In the genomic region with DNA sequence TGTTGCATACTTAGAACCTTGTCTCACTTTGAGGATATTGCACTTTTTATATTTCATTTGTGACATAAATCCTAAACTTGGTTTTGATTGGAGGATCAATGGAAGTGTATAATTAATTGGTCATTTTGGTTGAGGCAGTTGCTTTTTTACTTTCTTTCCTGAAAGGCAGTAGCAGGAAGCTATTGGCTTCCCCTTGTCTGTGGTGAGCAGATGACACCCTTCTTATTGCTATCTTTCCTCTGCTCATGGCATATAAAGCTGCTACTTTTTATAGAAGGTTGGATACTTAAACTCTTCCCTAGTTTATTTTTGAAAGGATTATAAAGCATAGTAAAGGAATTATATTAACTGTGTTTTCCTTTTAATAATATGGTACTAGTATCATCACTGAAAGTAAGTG, we compare ENCODE assay signal across 29 cellular contexts. TPM values are rescaled to one million over a fixed set of nuclear protein-coding genes. Genes with fewer than 3 reads are reported as not detected.
DNase-seq lines count a peak whose midpoint lies in the region; ATAC-seq and TF ChIP-seq lines count a peak whose summit lies in the region.
"Had no signal": no experiment of that assay in that cellular context is flagged by ENCODE, and none has a peak within 500 bp of the region (broad histone marks: within the 10 kb centered on the region; RNA-seq: fewer than 3 reads in every experiment).

No MANE protein-coding gene starts in this region.

- intact Hi-C loops in activated CD4-positive, alpha-beta T cell treated with anti-CD3 and anti-CD28 coated beads, Interleukin-2, amount 10 ng/mL, durations not matched to agents 24 days and 14 days (cut with micrococcal nuclease), result no loop called here
- intact Hi-C loops in CD4-positive, alpha-beta memory T cell (cut with micrococcal nuclease), result no loop called here
- intact Hi-C loops in naive thymus-derived CD4-positive, alpha-beta T cell (cut with micrococcal nuclease), result no loop called here
- intact Hi-C loops in lower lobe of right lung (cut with DNase I), result no loop called here

- H3K27ac Mint-ChIP-seq in activated CD4-positive, alpha-beta T cell treated with anti-CD3 and anti-CD28 coated beads, Interleukin-2, amount 10 ng/mL, durations not matched to agents 24 days and 14 days, result no peak overlapping the region
- H3K27ac Mint-ChIP-seq in CD4-positive, alpha-beta memory T cell, result peak overlapping the region in 6 of 7 donors; percentile 15 to 91 (median 71)
- H3K27ac Mint-ChIP-seq in activated CD8-positive, alpha-beta T cell treated with anti-CD3 and anti-CD28 coated beads, Interleukin-2, amount 10 ng/mL, durations not matched to agents 7 days and 5 days, result peak overlapping the region; percentile 68
- peak overlapping the region in 8 of 9 donors; percentile 58 to 90 (median 82) for H3K27ac Mint-ChIP-seq in naive thymus-derived CD4-positive, alpha-beta T cell

- H3K4me3 Mint-ChIP-seq in activated CD4-positive, alpha-beta T cell treated with anti-CD3 and anti-CD28 coated beads, Interleukin-2, amount 10 ng/mL, durations not matched to agents 24 days and 14 days, result no peak overlapping the region
- H3K4me3 Mint-ChIP-seq in CD4-positive, alpha-beta memory T cell, result peak overlapping the region in 2 of 8 donors; percentile 2 to 23
- no peak overlapping the region for H3K4me3 Mint-ChIP-seq in activated CD8-positive, alpha-beta T cell treated with anti-CD3 and anti-CD28 coated beads, Interleukin-2, amount 10 ng/mL, durations not matched to agents 7 days and 5 days
- peak overlapping the region in 5 of 10 donors; percentile 2 to 36 (median 5) for H3K4me3 Mint-ChIP-seq in naive thymus-derived CD4-positive, alpha-beta T cell

- no peaks in the 10 kb centered on the region for H3K9me3 ChIP-seq in CD4-positive, alpha-beta memory T cell (ENCODE audit: control insufficient read depth in 1 of 2, low read length in 2 of 2)
- H3K9me3 ChIP-seq in naive thymus-derived CD4-positive, alpha-beta T cell (ENCODE audit: control insufficient read depth in 2 of 3, low read length in 3 of 3), result no peaks in the 10 kb centered on the region
- H3K9me3 ChIP-seq in lower lobe of right lung, result no peaks in the 10 kb centered on the region
- H3K9me3 ChIP-seq: A549, esophagus muscularis mucosa, left lung, thoracic aorta had no signal

- H3K36me3 Mint-ChIP-seq in activated CD4-positive, alpha-beta T cell treated with anti-CD3 and anti-CD28 coated beads, Interleukin-2, amount 10 ng/mL, durations not matched to agents 24 days and 14 days (ENCODE audit: low read depth), result peaks cover 49% of the 10 kb centered on the region
- peaks cover 9 to 37% of the 10 kb centered on the region in 2 donors for H3K36me3 Mint-ChIP-seq in CD4-positive, alpha-beta memory T cell
- H3K36me3 Mint-ChIP-seq in activated CD8-positive, alpha-beta T cell treated with anti-CD3 and anti-CD28 coated beads, Interleukin-2, amount 10 ng/mL, durations not matched to agents 7 days and 5 days (ENCODE audit: low read depth), result peaks cover 51% of the 10 kb centered on the region
- H3K36me3 Mint-ChIP-seq in naive thymus-derived CD4-positive, alpha-beta T cell, result peaks cover 1 to 25% (median 10%) of the 10 kb centered on the region in 5 donors

- H3K9me3 Mint-ChIP-seq in activated CD4-positive, alpha-beta T cell treated with anti-CD3 and anti-CD28 coated beads, Interleukin-2, amount 10 ng/mL, durations not matched to agents 24 days and 14 days, result no peaks in the 10 kb centered on the region
- no peaks in the 10 kb centered on the region for H3K9me3 Mint-ChIP-seq in CD4-positive, alpha-beta memory T cell
- H3K9me3 Mint-ChIP-seq in activated CD8-positive, alpha-beta T cell treated with anti-CD3 and anti-CD28 coated beads, Interleukin-2, amount 10 ng/mL, durations not matched to agents 7 days and 5 days (ENCODE audit: insufficient read depth), result no peaks in the 10 kb centered on the region
- H3K9me3 Mint-ChIP-seq in naive thymus-derived CD4-positive, alpha-beta T cell, result no peaks in the 10 kb centered on the region

- H3K36me3 ChIP-seq in CD4-positive, alpha-beta memory T cell (ENCODE audit: insufficient read depth, low read length), result peaks cover 15% of the 10 kb centered on the region
- peaks cover 0 to 6% (median 5%) of the 10 kb centered on the region in 3 experiments for H3K36me3 ChIP-seq in naive thymus-derived CD4-positive, alpha-beta T cell (ENCODE audit: control insufficient read depth in 2 of 3, insufficient read depth in 3 of 3, low read length in 3 of 3)
- peaks cover 37% of the 10 kb centered on the region for H3K36me3 ChIP-seq in lower lobe of right lung
- H3K36me3 ChIP-seq: brain microvascular endothelial cell, thoracic aorta had no signal

- POLR2A ChIA-PET in CD4-positive, alpha-beta memory T cell (lab: Charles Lee; ENCODE audit: partially characterized antibody), result interaction anchor here (0.8 to 1.9 kb wide), 7 partner anchors 13 to 214 kb away, joined by 3 to 6 read pairs (median 4); no protein-coding TSS in a partner anchor
- POLR2A ChIA-PET in activated CD8-positive, alpha-beta T cell treated with anti-CD3 and anti-CD28 coated beads, Interleukin-2, amount 10 ng/mL, durations not matched to agents 7 days and 5 days (lab: Charles Lee), result interaction anchor here (1.5 kb wide), 1 partner anchor 81 kb away, joined by 4 read pairs; a partner anchor contains a TSS
- POLR2A ChIA-PET in naive thymus-derived CD4-positive, alpha-beta T cell (lab: Charles Lee), result interaction anchor here (1.0 to 1.8 kb wide), 4 partner anchors 28 to 205 kb away, joined by 4 to 8 read pairs (median 4); a partner anchor contains a TSS

- CTCF ChIA-PET in CD4-positive, alpha-beta memory T cell (lab: Charles Lee; ENCODE audit: partially characterized antibody), result interaction anchor here (1.2 to 3.1 kb wide), 8 partner anchors 81 to 216 kb away, joined by 3 to 19 read pairs (median 4); a partner anchor contains a TSS
- CTCF ChIA-PET in activated CD8-positive, alpha-beta T cell treated with anti-CD3 and anti-CD28 coated beads, Interleukin-2, amount 10 ng/mL, durations not matched to agents 7 days and 5 days (lab: Charles Lee), result interaction anchor here (1.0 to 3.3 kb wide), 7 partner anchors 8 to 217 kb away, joined by 4 to 33 read pairs (median 6); a partner anchor contains a TSS
- CTCF ChIA-PET in naive thymus-derived CD4-positive, alpha-beta T cell (lab: Charles Lee), result interaction anchor here (0.6 to 1.6 kb wide), 5 partner anchors 23 to 347 kb away, joined by 3 to 6 read pairs (median 4); no protein-coding TSS in a partner anchor

- TF ChIP-seq CTCF in lower lobe of right lung (IDR thresholded peaks at IDR 0.05), result no peak

- H3K4me1 Mint-ChIP-seq in activated CD4-positive, alpha-beta T cell treated with anti-CD3 and anti-CD28 coated beads, Interleukin-2, amount 10 ng/mL, durations not matched to agents 24 days and 14 days, result peaks cover 28% of the 10 kb centered on the region
- H3K4me1 Mint-ChIP-seq in CD4-positive, alpha-beta memory T cell, result peaks cover 28 to 43% (median 35%) of the 10 kb centered on the region in 4 donors
- peaks cover 30% of the 10 kb centered on the region for H3K4me1 Mint-ChIP-seq in activated CD8-positive, alpha-beta T cell treated with anti-CD3 and anti-CD28 coated beads, Interleukin-2, amount 10 ng/mL, durations not matched to agents 7 days and 5 days (ENCODE audit: low read depth)
- H3K4me1 Mint-ChIP-seq in naive thymus-derived CD4-positive, alpha-beta T cell, result peaks cover 19 to 52% (median 47%) of the 10 kb centered on the region in 7 donors

- no peaks in the 10 kb centered on the region for H3K27me3 ChIP-seq in CD4-positive, alpha-beta memory T cell (ENCODE audit: insufficient read depth, low read length)
- no peaks in the 10 kb centered on the region for H3K27me3 ChIP-seq in naive thymus-derived CD4-positive, alpha-beta T cell (ENCODE audit: control insufficient read depth in 2 of 2, insufficient read depth in 2 of 2, low read length in 2 of 2)
- H3K27me3 ChIP-seq in lower lobe of right lung (ENCODE audit: low read depth), result no peaks in the 10 kb centered on the region
- H3K27me3 ChIP-seq: brain microvascular endothelial cell, esophagus muscularis mucosa, left lung had no signal

- H3K4me3 ChIP-seq in CD4-positive, alpha-beta memory T cell (ENCODE audit: low read length in 2 of 2), result no peak overlapping the region
- no peak overlapping the region for H3K4me3 ChIP-seq in naive thymus-derived CD4-positive, alpha-beta T cell (ENCODE audit: low read length)
- H3K4me3 ChIP-seq in lower lobe of right lung, result no peak overlapping the region
- H3K4me3 ChIP-seq: A549, esophagus muscularis mucosa, left lung, smooth muscle cell, thoracic aorta had no signal

- DNase-seq in activated CD4-positive, alpha-beta T cell treated with anti-CD3 and anti-CD28 coated beads, Interleukin-2, amount 10 ng/mL, durations not matched to agents 24 days and 14 days, result peak; percentile 53
- no peak for DNase-seq in activated CD4-positive, alpha-beta T cell treated with anti-CD3 and anti-CD28 coated beads, Interleukin-2, amount 50 U/mL, for 4 hours
- peak in 1 of 5 donors; percentile 9 for DNase-seq in CD4-positive, alpha-beta memory T cell
- DNase-seq in activated CD8-positive, alpha-beta T cell treated with anti-CD3 and anti-CD28 coated beads, Interleukin-2, amount 10 ng/mL, durations not matched to agents 7 days and 5 days, result no peak
- peak in 1 of 9 donors; percentile 13 for DNase-seq in naive thymus-derived CD4-positive, alpha-beta T cell
- DNase-seq in lower lobe of right lung, result no peak
- DNase-seq in NCI-H2081 treated with DMSO at 0.1 percent for 48 hours (lab: John Stamatoyannopoulos, UW), result no peak
- DNase-seq: activated CD4-positive, alpha-beta T cell treated with anti-CD3 and anti-CD28 coated beads for 48 hours; activated CD8-positive, alpha-beta memory T cell treated with anti-CD3 and anti-CD28 coated beads, Interleukin-2, amount 50 U/mL, for 4 hours; activated gamma-delta T cell; amygdala; brain microvascular endothelial cell; DMS 273 treated with DMSO at 0.1 percent for 48 hours; EL; foreskin fibroblast; H7; KBM-7; left lung; mesendoderm; NCI-H1105 treated with DMSO at 0.1 percent for 48 hours; NCI-H1930; NCI-H526 treated with DMSO at 0.1 percent for 48 hours; PC-3; stimulated activated naive CD4-positive, alpha-beta T cell treated with Interleukin-2 at 50 U/mL for 16 hours had no signal

- H3K27me3 Mint-ChIP-seq in activated CD4-positive, alpha-beta T cell treated with anti-CD3 and anti-CD28 coated beads, Interleukin-2, amount 10 ng/mL, durations not matched to agents 24 days and 14 days, result no peaks in the 10 kb centered on the region
- no peaks in the 10 kb centered on the region for H3K27me3 Mint-ChIP-seq in CD4-positive, alpha-beta memory T cell
- H3K27me3 Mint-ChIP-seq in activated CD8-positive, alpha-beta T cell treated with anti-CD3 and anti-CD28 coated beads, Interleukin-2, amount 10 ng/mL, durations not matched to agents 7 days and 5 days (ENCODE audit: low read depth), result no peaks in the 10 kb centered on the region
- no peaks in the 10 kb centered on the region for H3K27me3 Mint-ChIP-seq in naive thymus-derived CD4-positive, alpha-beta T cell

- peak overlapping the region; percentile 12 for H3K27ac ChIP-seq in CD4-positive, alpha-beta memory T cell (ENCODE audit: low read depth, low read length)
- peak overlapping the region; percentile 4 for H3K27ac ChIP-seq in naive thymus-derived CD4-positive, alpha-beta T cell (ENCODE audit: low read depth, low read length)
- H3K27ac ChIP-seq in lower lobe of right lung, result no peak overlapping the region
- H3K27ac ChIP-seq: A549, brain microvascular endothelial cell, esophagus muscularis mucosa, left lung, thoracic aorta had no signal

- ATAC-seq in activated CD8-positive, alpha-beta T cell treated with anti-CD3 and anti-CD28 coated beads, Interleukin-2, amount 10 ng/mL, durations not matched to agents 7 days and 5 days, result no peak
- ATAC-seq in naive thymus-derived CD4-positive, alpha-beta T cell, result no peak
- no peak for ATAC-seq in lower lobe of right lung
- no peak for ATAC-seq in GM19455 (IDR thresholded peaks at IDR 0.05; ENCODE audit: unreplicated experiment)
- ATAC-seq: A549, left lung, PC-3 had no signal

- H3K4me1 ChIP-seq in CD4-positive, alpha-beta memory T cell (ENCODE audit: insufficient read depth, low read length), result peaks cover 31% of the 10 kb centered on the region
- H3K4me1 ChIP-seq in naive thymus-derived CD4-positive, alpha-beta T cell (ENCODE audit: control insufficient read depth in 2 of 2, insufficient read depth in 2 of 2, low read length in 2 of 2), result peaks cover 14 to 21% of the 10 kb centered on the region in 2 donors
- no peaks in the 10 kb centered on the region for H3K4me1 ChIP-seq in lower lobe of right lung
- H3K4me1 ChIP-seq: A549, esophagus muscularis mucosa, left lung had no signal

RNA-seq across cellular contexts. Expression of a gene that starts 28.6 kb away (rescaled TPM):
- 64.0 and 71.6 TPM in 2 replicates for total RNA-seq in activated CD4-positive, alpha-beta T cell treated with anti-CD3 and anti-CD28 coated beads, Interleukin-2, amount 10 ng/mL, durations not matched to agents 24 days and 14 days
- total RNA-seq in CD4-positive, alpha-beta memory T cell, result 10 to 100 TPM; 22.0 to 26.3 TPM
- 1 to 10 TPM; 3.3 TPM for polyA plus RNA-seq in CD4-positive, alpha-beta memory T cell
- total RNA-seq in activated CD8-positive, alpha-beta T cell treated with anti-CD3 and anti-CD28 coated beads, Interleukin-2, amount 10 ng/mL, durations not matched to agents 7 days and 5 days, result 10 to 100 TPM; 42.8 to 43.9 TPM
- total RNA-seq in naive thymus-derived CD4-positive, alpha-beta T cell, result 10 to 100 TPM; 16.2 to 39.5 (median 27.6) TPM
- 1 to 10 TPM; 2.4 to 6.7 TPM for polyA plus RNA-seq in naive thymus-derived CD4-positive, alpha-beta T cell
- 16.8 TPM for total RNA-seq in lower lobe of right lung
